In the genomic region with DNA sequence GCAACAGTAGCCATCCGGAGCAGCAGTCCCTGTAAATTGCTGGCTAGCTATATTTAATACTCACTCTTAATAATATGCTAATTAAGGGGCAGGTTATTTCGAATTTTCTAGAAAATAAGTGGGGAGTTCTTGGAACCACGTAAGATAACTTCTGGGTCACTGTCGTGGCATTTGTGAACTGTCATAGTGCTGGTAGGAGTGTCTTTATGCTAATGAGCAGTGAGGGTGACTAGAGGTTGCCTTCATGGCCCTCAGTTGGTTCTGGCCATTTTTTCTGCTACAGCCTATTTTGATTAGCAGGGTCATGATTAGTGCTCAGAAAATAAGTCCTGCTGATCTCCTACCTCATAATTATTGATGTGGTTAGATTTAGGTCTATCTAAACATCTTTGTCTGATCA, we compare ENCODE assay signal across 28 cellular contexts.
"Had no signal": no experiment of that assay in that cellular context is flagged by ENCODE, and none has a peak within 500 bp of the region (broad histone marks: within the 10 kb centered on the region; RNA-seq: fewer than 3 reads in every experiment).

No MANE protein-coding gene starts in this region.

- H3K36me3 Mint-ChIP-seq: activated naive CD4-positive, alpha-beta T cell treated with anti-CD3 and anti-CD28 coated beads, Interleukin-2, amount 50 U/mL, for 24 hours; activated naive CD8-positive, alpha-beta T cell treated with anti-CD3 and anti-CD28 coated beads, Interleukin-2, amount 10 ng/mL, durations not matched to agents 7 days and 5 days; IgD-negative memory B cell had no signal

- H3K4me1 Mint-ChIP-seq: activated CD4-positive, alpha-beta T cell treated with anti-CD3 and anti-CD28 coated beads, Interleukin-2, amount 10 ng/mL, durations not matched to agents 24 days and 14 days; activated naive CD4-positive, alpha-beta T cell treated with anti-CD3 and anti-CD28 coated beads, Interleukin-2, amount 50 U/mL, for 24 hours; activated naive CD8-positive, alpha-beta T cell treated with anti-CD3 and anti-CD28 coated beads, Interleukin-2, amount 10 ng/mL, durations not matched to agents 7 days and 5 days; IgD-negative memory B cell had no signal

- H3K27ac Mint-ChIP-seq: activated CD4-positive, alpha-beta T cell treated with anti-CD3 and anti-CD28 coated beads, Interleukin-2, amount 10 ng/mL, durations not matched to agents 24 days and 14 days; activated CD8-positive, alpha-beta T cell treated with anti-CD3 and anti-CD28 coated beads for 36 hours; activated naive CD4-positive, alpha-beta T cell treated with anti-CD3 and anti-CD28 coated beads, Interleukin-2, amount 50 U/mL, for 24 hours; activated naive CD8-positive, alpha-beta T cell treated with anti-CD3 and anti-CD28 coated beads, Interleukin-2, amount 10 ng/mL, durations not matched to agents 7 days and 5 days; activated T-cell treated with anti-CD3 and anti-CD28 coated beads, Interleukin-2, amount 50 U/mL, for 24 hours; activated T-helper 2 cell treated with anti-CD3 and anti-CD28 coated beads, Interferon-gamma antibody, Interleukin-2, Interleukin-4, amounts not matched to agents 10 μg/mL and 5 μg/mL and 100 μg/mL, durations not matched to agents 14 hours and 24 hours and 36 hours; brain; IgD-negative memory B cell; T-helper 1 cell treated with Interleukin-12 subunit alpha and Interleukin-12 subunit beta and Interleukin-4 antibody, amounts not matched to agents 30 μg/mL and 1 μg/mL, for 36 hours; T-helper 2 cell treated with Interferon-gamma antibody and Interleukin-4, amounts not matched to agents 5 μg/mL and 100 μg/mL, for 36 hours had no signal

- H3K36me3 ChIP-seq: SJSA1 had no signal

- H3K4me2 ChIP-seq: SK-N-SH had no signal

- H3K27me3 ChIP-seq: MG63, SJSA1 had no signal

- H3K9me2 ChIP-seq: SK-N-SH had no signal

- DNase-seq: activated CD4-positive, alpha-beta T cell treated with anti-CD3 and anti-CD28 coated beads, Interleukin-2, amount 10 ng/mL, durations not matched to agents 24 days and 14 days; activated CD4-positive, alpha-beta T cell treated with anti-CD3 and anti-CD28 coated beads, Interleukin-2, amount 50 U/mL, for 4 hours; activated CD8-positive, alpha-beta T cell treated with anti-CD3 and anti-CD28 coated beads for 36 hours; activated gamma-delta T cell; activated naive CD4-positive, alpha-beta T cell treated with Interleukin-2 at 50 U/mL for 16 hours; activated naive CD8-positive, alpha-beta T cell treated with anti-CD3 and anti-CD28 coated beads, Interleukin-2, amount 10 ng/mL, durations not matched to agents 7 days and 5 days; activated T-cell treated with anti-CD3 and anti-CD28 coated beads, Interleukin-2, amount 50 U/mL, for 24 hours; Kasumi-1; KG1; MG63; NCI-H1048; NCI-H1105 treated with DMSO at 0.1 percent for 48 hours; NCI-H1436; NCI-H1694 treated with DMSO at 0.1 percent for 48 hours; NCI-H2029; NCI-H345; NCI-H526; NCI-H748 treated with DMSO at 0.1 percent for 48 hours; NK-92 treated with Interleukin-12 subunit alpha and Interleukin-12 subunit beta, amount 100 ng/mL, for 24 hours; SHP77 treated with DMSO at 0.1 percent for 48 hours; SK-N-SH had no signal

- H3K27ac ChIP-seq: SJSA1 had no signal

- H3K27me3 Mint-ChIP-seq: brain, IgD-negative memory B cell had no signal

- H3K9ac ChIP-seq: SK-N-SH had no signal

- ATAC-seq: activated CD8-positive, alpha-beta T cell treated with anti-CD3 and anti-CD28 coated beads for 36 hours had no signal

- H3K4me3 Mint-ChIP-seq: activated CD4-positive, alpha-beta T cell treated with anti-CD3 and anti-CD28 coated beads, Interleukin-2, amount 10 ng/mL, durations not matched to agents 24 days and 14 days; activated CD8-positive, alpha-beta T cell treated with anti-CD3 and anti-CD28 coated beads for 36 hours; activated naive CD4-positive, alpha-beta T cell treated with anti-CD3 and anti-CD28 coated beads, Interleukin-2, amount 50 U/mL, for 24 hours; activated naive CD8-positive, alpha-beta T cell treated with anti-CD3 and anti-CD28 coated beads, Interleukin-2, amount 10 ng/mL, durations not matched to agents 7 days and 5 days; activated T-cell treated with anti-CD3 and anti-CD28 coated beads, Interleukin-2, amount 50 U/mL, for 24 hours; brain; IgD-negative memory B cell; T-helper 1 cell treated with Interleukin-12 subunit alpha and Interleukin-12 subunit beta and Interleukin-4 antibody, amounts not matched to agents 30 μg/mL and 1 μg/mL, for 36 hours; T-helper 2 cell treated with Interferon-gamma antibody and Interleukin-4, amounts not matched to agents 5 μg/mL and 100 μg/mL, for 36 hours had no signal

- H3K4me3 ChIP-seq: MG63, SJSA1 had no signal

- H3K9me3 Mint-ChIP-seq: activated CD4-positive, alpha-beta T cell treated with anti-CD3 and anti-CD28 coated beads, Interleukin-2, amount 10 ng/mL, durations not matched to agents 24 days and 14 days; activated CD8-positive, alpha-beta T cell treated with anti-CD3 and anti-CD28 coated beads for 36 hours; activated naive CD4-positive, alpha-beta T cell treated with anti-CD3 and anti-CD28 coated beads, Interleukin-2, amount 50 U/mL, for 24 hours; IgD-negative memory B cell had no signal

- H3K9me3 ChIP-seq: MG63, SJSA1, SK-N-SH had no signal
